Comparison of ENCODE assay signal across 8 cellular contexts in genomic region chr3:129439381-129439816, GRCh38. TPM values are rescaled to one million over a fixed set of nuclear protein-coding genes. Genes with fewer than 3 reads are reported as not detected.
DNase-seq lines count a peak whose midpoint lies in the region; TF ChIP-seq lines count a peak whose summit lies in the region.

No MANE protein-coding gene starts in this region.

- peaks cover 4% of the 10 kb centered on the region for H3K36me3 ChIP-seq in urinary bladder (ENCODE audit: insufficient read depth)

- DNase-seq in DMS79 treated with DMSO at 0.1 percent for 48 hours (lab: John Stamatoyannopoulos, UW) (peak; percentile 34), HCEC 1CT (peak; percentile 18), NCI-H146 treated with DMSO at 0.1 percent for 48 hours (lab: John Stamatoyannopoulos, UW; ENCODE audit: unreplicated experiment) (peak; percentile 78), activated T-cell treated with anti-CD3 and anti-CD28 coated beads for 24 hours (ENCODE audit: low read depth) (peak; percentile 23), fibroblast of mammary gland (ENCODE audit: low read depth) (no peak), neural crest cell (ENCODE audit: low read depth, low spot score) (no peak), NCI-H2196 (lab: John Stamatoyannopoulos, UW; ENCODE audit: unreplicated experiment) (no peak)

- H3K4me3 Mint-ChIP-seq in neural crest cell = peak overlapping the region; percentile 95

- H3K4me1 Mint-ChIP-seq in neural crest cell = peaks cover 55% of the 10 kb centered on the region

- H3K27ac Mint-ChIP-seq in neural crest cell (ENCODE audit: unreplicated experiment) = peak overlapping the region; percentile 95

- WGBS in urinary bladder = 0% methylated on average over 16 of the region's 16 CpGs

- no peaks in the 10 kb centered on the region for H3K4me1 ChIP-seq in urinary bladder (ENCODE audit: insufficient read depth)

- TF ChIP-seq CTCF in fibroblast of mammary gland (conservative IDR thresholded peaks at IDR 0.05; ENCODE audit: control insufficient read depth, insufficient read depth, low read depth, low read length) = no peak
- TF ChIP-seq CTCF in neural crest cell (conservative IDR thresholded peaks at IDR 0.05) = no peak

- H3K36me3 Mint-ChIP-seq in neural crest cell (ENCODE audit: low read depth) = no peaks in the 10 kb centered on the region

- peak overlapping the region; percentile 98 for H3K4me3 ChIP-seq in fibroblast of mammary gland (ENCODE audit: control insufficient read depth, low read depth, low read length)
- peak overlapping the region; percentile 63 for H3K4me3 ChIP-seq in urinary bladder (ENCODE audit: low read depth, low read length)

- H3K27me3 Mint-ChIP-seq in neural crest cell (ENCODE audit: low read depth) = no peaks in the 10 kb centered on the region

- H3K9me3 Mint-ChIP-seq in neural crest cell = no peaks in the 10 kb centered on the region

- H3K27ac ChIP-seq in urinary bladder (ENCODE audit: low read depth) = peak overlapping the region; percentile 41

RNA-seq across cellular contexts. Expression of gene MBD4, which starts 0.3 kb away (rescaled TPM):
- total RNA-seq in neural crest cell = 37.8 and 39.5 TPM in 2 replicates
- 27.7 TPM for total RNA-seq in urinary bladder
- polyA plus RNA-seq in urinary bladder = 20.7 TPM

RNA-seq across cellular contexts. Expression of gene IFT122, which starts 0.6 kb away (rescaled TPM):
- total RNA-seq in neural crest cell = 44.9 and 49.3 TPM in 2 replicates
- 45.9 TPM for total RNA-seq in urinary bladder
- 14.1 TPM for polyA plus RNA-seq in urinary bladder

RNA-seq across cellular contexts. Expression of gene EFCAB12, which starts 11.0 kb away (rescaled TPM):
- 3.1 and 4.0 TPM in 2 replicates for total RNA-seq in neural crest cell
- total RNA-seq in urinary bladder = not detected
- polyA plus RNA-seq in urinary bladder = 0.10 TPM

Comparison
In these comparisons a context has a peak if more than half of its experiments do, and no peak if none do; other contexts are left out.
1. DNase-seq: peak in DMS79 treated with DMSO at 0.1 percent for 48 hours (single experiment), HCEC 1CT (single experiment), NCI-H146 treated with DMSO at 0.1 percent for 48 hours (single experiment) and activated T-cell treated with anti-CD3 and anti-CD28 coated beads for 24 hours (single experiment); none in fibroblast of mammary gland (single experiment), neural crest cell (single experiment) and NCI-H2196 (single experiment).